ENCODE assay signal across 11 cellular contexts in the genomic region with DNA sequence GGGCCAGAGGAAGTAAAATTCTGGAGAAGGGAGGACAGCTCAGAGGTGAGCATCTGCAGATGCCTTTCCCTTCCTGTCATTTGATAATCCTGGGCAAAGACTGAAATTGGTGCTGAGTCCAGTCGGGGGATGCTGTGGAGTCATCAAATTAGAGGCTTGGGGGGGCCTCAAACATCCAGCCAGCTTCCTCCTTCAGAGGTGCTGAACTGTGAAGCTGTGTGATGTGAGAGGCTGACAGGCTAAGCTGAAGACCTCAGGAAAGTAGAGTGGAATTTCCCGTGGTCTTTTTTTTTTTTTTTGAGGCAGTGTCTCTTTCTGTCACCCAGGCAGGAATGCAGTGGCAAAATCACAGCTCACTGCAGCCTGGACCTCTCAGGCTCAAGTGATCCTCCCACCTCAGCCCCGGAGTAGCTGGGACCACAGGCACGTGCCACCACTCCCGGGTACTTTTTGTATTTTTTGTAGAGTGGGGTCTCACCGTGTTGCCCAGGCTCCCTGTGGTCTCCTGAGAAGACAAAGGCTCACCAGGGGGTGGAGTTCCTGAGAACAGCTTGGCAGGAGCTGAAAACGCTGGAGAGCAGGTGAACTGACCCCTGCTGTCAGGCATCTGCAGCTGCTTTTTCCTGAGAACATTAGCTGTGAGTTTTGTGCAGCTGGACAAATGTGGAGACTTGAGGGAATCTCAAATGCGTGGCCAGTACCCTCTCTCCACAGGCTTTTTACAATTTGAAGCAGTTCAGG. TPM values are rescaled to one million over a fixed set of nuclear protein-coding genes. Genes with fewer than 3 reads are reported as not detected.
DNase-seq lines count a peak whose midpoint lies in the region; ATAC-seq and TF ChIP-seq lines count a peak whose summit lies in the region.
"Had no signal": no experiment of that assay in that cellular context is flagged by ENCODE, and none has a peak within 500 bp of the region (broad histone marks: within the 10 kb centered on the region; RNA-seq: fewer than 3 reads in every experiment).

No MANE protein-coding gene starts in this region.

- peak; percentile 66 for TF ChIP-seq CTCF in WERI-Rb-1 (IDR thresholded peaks at IDR 0.05; ENCODE audit: low read depth, low read length)

- no peak overlapping the region for H3K27ac ChIP-seq in WERI-Rb-1
- H3K27ac ChIP-seq: esophagus muscularis mucosa, ovary, thyroid gland had no signal

- no peaks in the 10 kb centered on the region for H3K36me3 ChIP-seq in WERI-Rb-1
- H3K36me3 ChIP-seq: esophagus muscularis mucosa, ovary, thyroid gland had no signal

- H3K9me3 ChIP-seq in WERI-Rb-1 (ENCODE audit: severe bottlenecking): peaks cover 9% of the 10 kb centered on the region
- H3K9me3 ChIP-seq: ovary, thyroid gland had no signal

- DNase-seq in NCI-H2029 (lab: John Stamatoyannopoulos, UW) (peak; percentile 14), NCI-H2029 treated with DMSO at 0.1 percent for 48 hours (lab: John Stamatoyannopoulos, UW) (no peak), NCI-H1092 treated with DMSO at 0.1 percent for 48 hours (lab: John Stamatoyannopoulos, UW) (peak; percentile 76), WERI-Rb-1 (peak; percentile 55), renal cortical epithelial cell (ENCODE audit: low read depth) (peak; percentile 19), GDM1 (lab: John Stamatoyannopoulos, UW) (no peak)
- DNase-seq: ovary had no signal

- no peaks in the 10 kb centered on the region for H3K27me3 ChIP-seq in WERI-Rb-1 (ENCODE audit: insufficient read depth, low read depth, severe bottlenecking)
- H3K27me3 ChIP-seq: ovary, thyroid gland had no signal

- ATAC-seq in GM18858 (IDR thresholded peaks at IDR 0.05; ENCODE audit: unreplicated experiment) (no peak), HG03520 (IDR thresholded peaks at IDR 0.05; ENCODE audit: unreplicated experiment) (no peak)

- H3K4me3 ChIP-seq in WERI-Rb-1 (ENCODE audit: low read depth, low read length): no peak overlapping the region
- H3K4me3 ChIP-seq: esophagus muscularis mucosa, ovary, thyroid gland had no signal

RNA-seq across cellular contexts. Expression of gene TCL1B, which starts 6.1 kb away (rescaled TPM):
- not detected in 2 replicates for total RNA-seq in renal cortical epithelial cell
- total RNA-seq: esophagus muscularis mucosa, ovary, thyroid gland had no signal

RNA-seq across cellular contexts. Expression of gene TCL1A, which starts 33.8 kb away (rescaled TPM):
- total RNA-seq in renal cortical epithelial cell: not detected in 2 replicates
- total RNA-seq: ovary, thyroid gland had no signal

Comparison
In these comparisons a context has a peak if more than half of its experiments do, and no peak if none do; other contexts are left out.
1. DNase-seq: peak in NCI-H2029 (single experiment), NCI-H1092 treated with DMSO at 0.1 percent for 48 hours (single experiment), WERI-Rb-1 (single experiment) and renal cortical epithelial cell (single experiment); none in NCI-H2029 treated with DMSO at 0.1 percent for 48 hours (single experiment) and GDM1 (single experiment).